1 cellular context compared by ENCODE assay signal in genomic region chr2:241645915-241646250, GRCh38.
TF ChIP-seq lines count a peak whose summit lies in the region.

No MANE protein-coding gene starts in this region.

TF ChIP-seq in endothelial cell of umbilical vein, 7 proteins besides CTCF, POLR2A, EP300 and RAD21:
- TF ChIP-seq MAX (IDR thresholded peaks at IDR 0.05; ENCODE audit: insufficient read depth, insufficient read length) (no peak), GATA2 (IDR thresholded peaks at IDR 0.05; ENCODE audit: insufficient read depth, insufficient read length, low read depth, low read length) (no peak)
TF ChIP-seq in endothelial cell of umbilical vein: peak in this region for 0.
